22 cellular contexts compared by ENCODE assay signal in genomic region chrY:21034151-21035061, GRCh38.
DNase-seq lines count a peak whose midpoint lies in the region; ATAC-seq and TF ChIP-seq lines count a peak whose summit lies in the region.
"Had no signal": no experiment of that assay in that cellular context is flagged by ENCODE, and none has a peak within 500 bp of the region (broad histone marks: within the 10 kb centered on the region; RNA-seq: fewer than 3 reads in every experiment).

No MANE protein-coding gene starts in this region.

- DNase-seq in activated CD4-positive, alpha-beta T cell treated with anti-CD3 and anti-CD28 coated beads for 48 hours = peak; percentile 55
- no peak for DNase-seq in activated CD4-positive, alpha-beta T cell treated with anti-CD3 and anti-CD28 coated beads, Interleukin-2, amount 50 U/mL, for 1 hour
- DNase-seq in DND-41 = peak; percentile 50
- DNase-seq in activated CD4-positive, alpha-beta memory T cell treated with anti-CD3 and anti-CD28 coated beads for 36 hours = peak; percentile 58
- no peak for DNase-seq in activated naive CD8-positive, alpha-beta T cell treated with anti-CD3 and anti-CD28 coated beads, Interleukin-2, amount 50 U/mL, for 24 hours
- no peak for DNase-seq in NCI-H2196 (lab: John Stamatoyannopoulos, UW; ENCODE audit: unreplicated experiment)
- DNase-seq in GF-D8 (lab: John Stamatoyannopoulos, UW) = no peak
- no peak for DNase-seq in caudate nucleus (lab: John Stamatoyannopoulos, UW)
- DNase-seq: activated T-cell treated with anti-CD3 and anti-CD28 coated beads, Interleukin-2, amount 50 U/mL, for 4 hours; amygdala; Calu3; EL; Karpas-422; NCI-H1694 treated with DMSO at 0.1 percent for 48 hours; NCI-H748 treated with DMSO at 0.1 percent for 48 hours; stimulated activated CD4-positive, alpha-beta T cell treated with anti-CD3 and anti-CD28 coated beads, Interleukin-1b, Interleukin-23, amount 100 ng/mL, for 48 hours; stomach; SW 1271 had no signal

- peaks cover 29% of the 10 kb centered on the region for H3K4me1 ChIP-seq in DND-41 (ENCODE audit: insufficient read depth, low read length)
- H3K4me1 ChIP-seq: BLaER1, stomach, tibial nerve had no signal

- no peak overlapping the region for H3K4me3 ChIP-seq in DND-41 (ENCODE audit: low read depth in 1 of 2, low read length in 2 of 2)
- H3K4me3 ChIP-seq: BLaER1, GM23338, stomach, tibial nerve had no signal

- H3K9ac ChIP-seq in DND-41 (ENCODE audit: low read depth, low read length) = no peak overlapping the region
- H3K9ac ChIP-seq: BLaER1 had no signal

- H3K4me1 Mint-ChIP-seq in activated CD4-positive, alpha-beta memory T cell treated with anti-CD3 and anti-CD28 coated beads for 36 hours (ENCODE audit: low read depth) = peaks cover 43% of the 10 kb centered on the region
- H3K4me1 Mint-ChIP-seq in activated naive CD8-positive, alpha-beta T cell treated with anti-CD3 and anti-CD28 coated beads, Interleukin-2, amount 50 U/mL, for 24 hours = peaks cover 26% of the 10 kb centered on the region
- H3K4me1 Mint-ChIP-seq: GM23338 had no signal

- H3K36me3 Mint-ChIP-seq in activated CD4-positive, alpha-beta memory T cell treated with anti-CD3 and anti-CD28 coated beads for 36 hours = no peaks in the 10 kb centered on the region
- H3K36me3 Mint-ChIP-seq in activated naive CD8-positive, alpha-beta T cell treated with anti-CD3 and anti-CD28 coated beads, Interleukin-2, amount 50 U/mL, for 24 hours (ENCODE audit: low read depth) = no peaks in the 10 kb centered on the region

- no peaks in the 10 kb centered on the region for H3K9me3 ChIP-seq in DND-41 (ENCODE audit: insufficient read depth, low read length, severe bottlenecking)
- H3K9me3 ChIP-seq: BLaER1, stomach, tibial nerve had no signal

- no peaks in the 10 kb centered on the region for H4K20me1 ChIP-seq in DND-41 (ENCODE audit: insufficient read depth, low read length)
- H4K20me1 ChIP-seq: BLaER1 had no signal

- peak overlapping the region; percentile 60; the same call in 1 of the 2 replicates for H3K27ac ChIP-seq in DND-41 (ENCODE audit: low read length)
- H3K27ac ChIP-seq in caudate nucleus (ENCODE audit: low read depth, low read length) = no peak overlapping the region
- H3K27ac ChIP-seq: BLaER1, stomach, tibial nerve had no signal

- intact Hi-C loops in activated CD4-positive, alpha-beta memory T cell treated with anti-CD3 and anti-CD28 coated beads for 36 hours (cut with micrococcal nuclease) = no loop called here

- H3K36me3 ChIP-seq in DND-41 (ENCODE audit: insufficient read depth, low read length) = no peaks in the 10 kb centered on the region
- H3K36me3 ChIP-seq: BLaER1, stomach, tibial nerve had no signal

- TF ChIP-seq CTCF in DND-41 (IDR thresholded peaks at IDR 0.05; ENCODE audit: borderline replicate concordance, extremely low read depth, low read length, poor library complexity, severe bottlenecking) = no peak

- H2AFZ ChIP-seq in DND-41 (ENCODE audit: low read depth, low read length) = no peak overlapping the region
- H2AFZ ChIP-seq: GM23338 had no signal

- CTCF ChIA-PET in activated CD4-positive, alpha-beta memory T cell treated with anti-CD3 and anti-CD28 coated beads for 36 hours (lab: Charles Lee) = interaction anchor here (0.7 kb wide), 1 partner anchor 1433 kb away, joined by 3 read pairs; no protein-coding TSS in a partner anchor

- H3K79me2 ChIP-seq in DND-41 (ENCODE audit: insufficient read depth, low read length) = no peaks in the 10 kb centered on the region

- POLR2A ChIA-PET in activated CD4-positive, alpha-beta memory T cell treated with anti-CD3 and anti-CD28 coated beads for 36 hours (lab: Charles Lee) = interaction anchor here (0.6 kb wide), 1 partner anchor 41 kb away, joined by 3 read pairs; no protein-coding TSS in a partner anchor

- H3K27me3 Mint-ChIP-seq in activated CD4-positive, alpha-beta memory T cell treated with anti-CD3 and anti-CD28 coated beads for 36 hours = no peaks in the 10 kb centered on the region
- no peaks in the 10 kb centered on the region for H3K27me3 Mint-ChIP-seq in activated naive CD8-positive, alpha-beta T cell treated with anti-CD3 and anti-CD28 coated beads, Interleukin-2, amount 50 U/mL, for 24 hours
- H3K27me3 Mint-ChIP-seq: progenitor cell of endocrine pancreas had no signal

- no peaks in the 10 kb centered on the region for H3K27me3 ChIP-seq in DND-41 (ENCODE audit: insufficient read depth, low read length, poor library complexity)
- H3K27me3 ChIP-seq: BLaER1, stomach, tibial nerve had no signal

- H3K27ac Mint-ChIP-seq in activated CD4-positive, alpha-beta memory T cell treated with anti-CD3 and anti-CD28 coated beads for 36 hours = peak overlapping the region; percentile 87
- H3K27ac Mint-ChIP-seq in activated naive CD8-positive, alpha-beta T cell treated with anti-CD3 and anti-CD28 coated beads, Interleukin-2, amount 50 U/mL, for 24 hours = no peak overlapping the region
- H3K27ac Mint-ChIP-seq: GM23338, progenitor cell of endocrine pancreas had no signal

- ATAC-seq in DND-41 (ENCODE audit: insufficient read depth, low read depth) = peak; percentile 67
- ATAC-seq in activated naive CD8-positive, alpha-beta T cell treated with anti-CD3 and anti-CD28 coated beads, Interleukin-2, amount 50 U/mL, for 24 hours = peak; percentile 43
- ATAC-seq: activated T-cell treated with anti-CD3 and anti-CD28 coated beads, Interleukin-2, amount 50 U/mL, for 4 hours; GM23338 had no signal

- no peaks in the 10 kb centered on the region for H3K9me3 Mint-ChIP-seq in activated CD4-positive, alpha-beta memory T cell treated with anti-CD3 and anti-CD28 coated beads for 36 hours
- H3K9me3 Mint-ChIP-seq in activated naive CD8-positive, alpha-beta T cell treated with anti-CD3 and anti-CD28 coated beads, Interleukin-2, amount 50 U/mL, for 24 hours = no peaks in the 10 kb centered on the region
- H3K9me3 Mint-ChIP-seq: activated T-cell treated with anti-CD3 and anti-CD28 coated beads, Interleukin-2, amount 50 U/mL, for 4 hours had no signal

- H3K4me2 ChIP-seq in DND-41 (ENCODE audit: insufficient read depth, low read length) = no peak overlapping the region
- H3K4me2 ChIP-seq: BLaER1, GM23338 had no signal

- no peak overlapping the region for H3K4me3 Mint-ChIP-seq in activated CD4-positive, alpha-beta memory T cell treated with anti-CD3 and anti-CD28 coated beads for 36 hours
- no peak overlapping the region for H3K4me3 Mint-ChIP-seq in activated naive CD8-positive, alpha-beta T cell treated with anti-CD3 and anti-CD28 coated beads, Interleukin-2, amount 50 U/mL, for 24 hours
- H3K4me3 Mint-ChIP-seq: activated T-cell treated with anti-CD3 and anti-CD28 coated beads, Interleukin-2, amount 50 U/mL, for 4 hours; GM23338 had no signal

Comparison
In these comparisons a context has a peak if more than half of its experiments do, and no peak if none do; other contexts are left out.
1. DNase-seq: peak in activated CD4-positive, alpha-beta T cell treated with anti-CD3 and anti-CD28 coated beads for 48 hours (single experiment), DND-41 (single experiment) and activated CD4-positive, alpha-beta memory T cell treated with anti-CD3 and anti-CD28 coated beads for 36 hours (single experiment); none in activated CD4-positive, alpha-beta T cell treated with anti-CD3 and anti-CD28 coated beads, Interleukin-2, amount 50 U/mL, for 1 hour (single experiment), activated naive CD8-positive, alpha-beta T cell treated with anti-CD3 and anti-CD28 coated beads, Interleukin-2, amount 50 U/mL, for 24 hours (single experiment), NCI-H2196 (single experiment), GF-D8 (single experiment) and caudate nucleus (0 of 61).